In genomic region chr16:55035037-55035436, GRCh38 we compare ENCODE assay signal across 8 cellular contexts.
DNase-seq lines count a peak whose midpoint lies in the region; ATAC-seq, FAIRE-seq and TF ChIP-seq lines count a peak whose summit lies in the region.

No MANE protein-coding gene starts in this region.

- no peak overlapping the region for H3K27ac ChIP-seq in foreskin keratinocyte
- H3K27ac ChIP-seq in upper lobe of left lung: no peak overlapping the region
- no peak overlapping the region for H3K27ac ChIP-seq in ovary

- 35 to 39% methylated on average over 7 of the region's 7 CpGs for WGBS in upper lobe of left lung, 2 donors
- WGBS in ovary, 3 donors: 35 to 44% (median 42%) methylated on average over 7 of the region's 7 CpGs

- TF ChIP-seq CTCF in foreskin keratinocyte (conservative IDR thresholded peaks at IDR 0.05) (peak; percentile 67), upper lobe of left lung (IDR thresholded peaks at IDR 0.05) (peak in 4 of 6 experiments; percentile 12 to 34 (median 31)), ovary (IDR thresholded peaks at IDR 0.05) (no peak)

- H3K9me3 ChIP-seq in upper lobe of left lung (no peaks in the 10 kb centered on the region), ovary (no peaks in the 10 kb centered on the region)

- intact Hi-C loops in ovary (cut with DNase I): no loop called here

- H3K36me3 ChIP-seq in upper lobe of left lung: no peaks in the 10 kb centered on the region
- H3K36me3 ChIP-seq in ovary: no peaks in the 10 kb centered on the region

- TF ChIP-seq EP300 in upper lobe of left lung (IDR thresholded peaks at IDR 0.05): no peak
- TF ChIP-seq EP300 in ovary (IDR thresholded peaks at IDR 0.05): no peak

- peaks cover 11% of the 10 kb centered on the region for H3K4me1 ChIP-seq in foreskin keratinocyte
- H3K4me1 ChIP-seq in upper lobe of left lung: no peaks in the 10 kb centered on the region
- no peaks in the 10 kb centered on the region for H3K4me1 ChIP-seq in ovary (ENCODE audit: insufficient read depth)

- DNase-seq in AML-193 (lab: John Stamatoyannopoulos, UW) (peak; percentile 1 to 8), GM19239 (ENCODE audit: insufficient read length, low spot score) (peak; percentile 16), RPMI7951 (ENCODE audit: low read depth) (peak; percentile 24), foreskin keratinocyte (peak in 1 of 2 donors; percentile 13), upper lobe of left lung (peak in 1 of 2 donors; percentile 42), ovary (no peak)

- H3K27me3 ChIP-seq in foreskin keratinocyte: no peaks in the 10 kb centered on the region
- H3K27me3 ChIP-seq in upper lobe of left lung: no peaks in the 10 kb centered on the region
- H3K27me3 ChIP-seq in ovary: no peaks in the 10 kb centered on the region

- H3K4me3 ChIP-seq in upper lobe of left lung (no peak overlapping the region), ovary (no peak overlapping the region)

- peak; percentile 23 for FAIRE-seq in GM19239 (lab: Jason Lieb, UNC)

- ATAC-seq in foreskin keratinocyte (peak; percentile 13), upper lobe of left lung (ENCODE audit: low FRiP score in 2 of 2) (no peak), HG03342 (IDR thresholded peaks at IDR 0.05; ENCODE audit: unreplicated experiment) (no peak), GM19328 (IDR thresholded peaks at IDR 0.05; ENCODE audit: unreplicated experiment) (no peak)

- no peak for TF ChIP-seq POLR2A in upper lobe of left lung (IDR thresholded peaks at IDR 0.05)
- TF ChIP-seq POLR2A in ovary (IDR thresholded peaks at IDR 0.05): no peak

Comparison
In these comparisons a context has a peak if more than half of its experiments do, and no peak if none do; other contexts are left out.
1. DNase-seq: peak in AML-193 (2 of 2), GM19239 (single experiment) and RPMI7951 (single experiment); none in ovary (0 of 5).
2. CTCF ChIP-seq: peak in foreskin keratinocyte (single experiment) and upper lobe of left lung (4 of 6); none in ovary (0 of 3).